Comparison of ENCODE assay signal across 25 cellular contexts in genomic region chr1:3711381-3711779, GRCh38. TPM values are rescaled to one million over a fixed set of nuclear protein-coding genes. Genes with fewer than 3 reads are reported as not detected.
"Had no signal": no experiment of that assay in that cellular context is flagged by ENCODE, and none has a peak within 500 bp of the region (broad histone marks: within the 10 kb centered on the region; RNA-seq: fewer than 3 reads in every experiment).

No MANE protein-coding gene starts in this region.

- H3K36me3 Mint-ChIP-seq: activated CD8-positive, alpha-beta memory T cell treated with anti-CD3 and anti-CD28 coated beads, Interleukin-2, amount 10 ng/mL, durations not matched to agents 7 days and 5 days; activated naive CD4-positive, alpha-beta T cell treated with anti-CD3 and anti-CD28 coated beads, Interleukin-2, amount 10 ng/mL, durations not matched to agents 7 days and 5 days; activated naive CD8-positive, alpha-beta T cell treated with anti-CD3 and anti-CD28 coated beads for 36 hours; WTC11 had no signal

- H3K27ac Mint-ChIP-seq: activated CD4-positive, alpha-beta T cell treated with anti-CD3 and anti-CD28 coated beads, Interleukin-2, amount 10 ng/mL, durations not matched to agents 24 days and 14 days; activated CD8-positive, alpha-beta memory T cell treated with anti-CD3 and anti-CD28 coated beads, Interleukin-2, amount 10 ng/mL, durations not matched to agents 7 days and 5 days; activated naive CD4-positive, alpha-beta T cell treated with anti-CD3 and anti-CD28 coated beads, Interleukin-2, amount 10 ng/mL, durations not matched to agents 7 days and 5 days; activated naive CD8-positive, alpha-beta T cell treated with anti-CD3 and anti-CD28 coated beads for 36 hours; activated T-cell treated with anti-CD3 and anti-CD28 coated beads, Interleukin-2, amount 50 U/mL, for 24 hours; T-helper 17 cell had no signal

- H3K9me3 Mint-ChIP-seq: activated CD4-positive, alpha-beta T cell treated with anti-CD3 and anti-CD28 coated beads, Interleukin-2, amount 10 ng/mL, durations not matched to agents 24 days and 14 days; activated naive CD4-positive, alpha-beta T cell treated with anti-CD3 and anti-CD28 coated beads, Interleukin-2, amount 10 ng/mL, durations not matched to agents 7 days and 5 days; activated naive CD8-positive, alpha-beta T cell treated with anti-CD3 and anti-CD28 coated beads for 36 hours; activated T-cell treated with anti-CD3 and anti-CD28 coated beads, Interleukin-2, amount 50 U/mL, for 24 hours; WTC11 had no signal

- H3K4me1 ChIP-seq: Peyer's patch had no signal

- H3K27ac ChIP-seq: Peyer's patch had no signal

- DNase-seq: activated CD4-positive, alpha-beta T cell treated with anti-CD3 and anti-CD28 coated beads, Interleukin-2, amount 10 ng/mL, durations not matched to agents 24 days and 14 days; activated CD4-positive, alpha-beta T cell treated with anti-CD3 and anti-CD28 coated beads, Interleukin-2, amount 50 U/mL, for 48 hours; activated CD4-positive, CD25-positive, alpha-beta regulatory T cell treated with anti-CD3 and anti-CD28 coated beads, Interleukin-2, amount 50 U/mL, for 72 hours; activated CD8-positive, alpha-beta memory T cell treated with anti-CD3 and anti-CD28 coated beads, Interleukin-2, amount 10 ng/mL, durations not matched to agents 7 days and 5 days; activated effector memory CD4-positive, alpha-beta T cell treated with anti-CD3 and anti-CD28 coated beads, Interleukin-2, amount 50 U/mL, for 16 hours; activated naive CD4-positive, alpha-beta T cell treated with anti-CD3 and anti-CD28 coated beads, Interleukin-2, amount 10 ng/mL, durations not matched to agents 7 days and 5 days; activated naive CD8-positive, alpha-beta T cell treated with anti-CD3 and anti-CD28 coated beads for 36 hours; activated T-cell treated with anti-CD3 and anti-CD28 coated beads, Interleukin-2, amount 50 U/mL, for 24 hours; KG1; MV-4-11; NCI-H1092 treated with DMSO at 0.1 percent for 48 hours; NCI-H1417 treated with DMSO at 0.1 percent for 48 hours; NCI-H1694; NCI-H2029; NCI-H510A treated with DMSO at 0.1 percent for 48 hours; NCI-H69; NK-92 treated with Interleukin-12 subunit alpha and Interleukin-12 subunit beta, amount 100 ng/mL, for 24 hours; Peyer's patch; SIG-M5; T-helper 17 cell; T-helper 9 cell had no signal

- H3K27me3 ChIP-seq: Peyer's patch had no signal

- H3K9me3 ChIP-seq: Peyer's patch had no signal

- H3K4me3 Mint-ChIP-seq: activated CD4-positive, alpha-beta T cell treated with anti-CD3 and anti-CD28 coated beads, Interleukin-2, amount 10 ng/mL, durations not matched to agents 24 days and 14 days; activated CD8-positive, alpha-beta memory T cell treated with anti-CD3 and anti-CD28 coated beads, Interleukin-2, amount 10 ng/mL, durations not matched to agents 7 days and 5 days; activated naive CD4-positive, alpha-beta T cell treated with anti-CD3 and anti-CD28 coated beads, Interleukin-2, amount 10 ng/mL, durations not matched to agents 7 days and 5 days; activated naive CD8-positive, alpha-beta T cell treated with anti-CD3 and anti-CD28 coated beads for 36 hours; activated T-cell treated with anti-CD3 and anti-CD28 coated beads, Interleukin-2, amount 50 U/mL, for 24 hours; T-helper 17 cell; WTC11 had no signal

- H3K4me3 ChIP-seq: Peyer's patch had no signal

- ATAC-seq: activated CD8-positive, alpha-beta memory T cell treated with anti-CD3 and anti-CD28 coated beads, Interleukin-2, amount 10 ng/mL, durations not matched to agents 7 days and 5 days; T-helper 17 cell; WTC11 had no signal

- H3K36me3 ChIP-seq: Peyer's patch had no signal

- H3K27me3 Mint-ChIP-seq: activated CD4-positive, alpha-beta T cell treated with anti-CD3 and anti-CD28 coated beads, Interleukin-2, amount 10 ng/mL, durations not matched to agents 24 days and 14 days had no signal

- H3K4me1 Mint-ChIP-seq: activated CD4-positive, alpha-beta T cell treated with anti-CD3 and anti-CD28 coated beads, Interleukin-2, amount 10 ng/mL, durations not matched to agents 24 days and 14 days; activated CD8-positive, alpha-beta memory T cell treated with anti-CD3 and anti-CD28 coated beads, Interleukin-2, amount 10 ng/mL, durations not matched to agents 7 days and 5 days; activated naive CD4-positive, alpha-beta T cell treated with anti-CD3 and anti-CD28 coated beads, Interleukin-2, amount 10 ng/mL, durations not matched to agents 7 days and 5 days; activated naive CD8-positive, alpha-beta T cell treated with anti-CD3 and anti-CD28 coated beads for 36 hours; T-helper 17 cell had no signal

RNA-seq across cellular contexts. Expression of gene CCDC27, which starts 40.9 kb away (rescaled TPM):
- total RNA-seq: activated CD4-positive, alpha-beta T cell treated with anti-CD3 and anti-CD28 coated beads, Interleukin-2, amount 10 ng/mL, durations not matched to agents 24 days and 14 days; activated CD8-positive, alpha-beta memory T cell treated with anti-CD3 and anti-CD28 coated beads, Interleukin-2, amount 10 ng/mL, durations not matched to agents 7 days and 5 days; activated naive CD8-positive, alpha-beta T cell treated with anti-CD3 and anti-CD28 coated beads for 36 hours; LHCN-M2; M059J; Peyer's patch; T-helper 17 cell had no signal
- polyA plus RNA-seq: adipose tissue had no signal
